In genomic region chr3:713225-713624, GRCh38 we compare ENCODE assay signal across 20 cellular contexts.
DNase-seq lines count a peak whose midpoint lies in the region; ATAC-seq and TF ChIP-seq lines count a peak whose summit lies in the region.
"Had no signal": no experiment of that assay in that cellular context is flagged by ENCODE, and none has a peak within 500 bp of the region (broad histone marks: within the 10 kb centered on the region; RNA-seq: fewer than 3 reads in every experiment).

No MANE protein-coding gene starts in this region.

- H2AFZ ChIP-seq in PC-3 (ENCODE audit: low read length), result no peak overlapping the region

- no peaks in the 10 kb centered on the region for H3K79me2 ChIP-seq in PC-3 (ENCODE audit: low read length)

- in situ Hi-C loops in Caki2 (cut with HindIII; ENCODE audit: low pct_unique_long_range_greater_than_20kb, low sequenced_read_pairs), result no loop called here

- H3K9me3 ChIP-seq in PC-3 (ENCODE audit: low read length) (peaks cover 11% of the 10 kb centered on the region; the same call in 1 of the 2 replicates), adrenal gland (replicated peaks in 1 of 3) (no peaks in the 10 kb centered on the region)
- H3K9me3 ChIP-seq: BLaER1, SJSA1 had no signal

- H3K36me3 ChIP-seq in PC-3 (ENCODE audit: low read depth, low read length) (no peaks in the 10 kb centered on the region), adrenal gland (replicated peaks in 1 of 2) (no peaks in the 10 kb centered on the region)
- H3K36me3 ChIP-seq: BLaER1, SJSA1 had no signal

- no peak overlapping the region for H3K27ac ChIP-seq in PC-3 (ENCODE audit: low read length)
- H3K27ac ChIP-seq in epithelial cell of prostate, result no peak overlapping the region
- H3K27ac ChIP-seq in adrenal gland, result no peak overlapping the region
- H3K27ac ChIP-seq: BLaER1, RWPE1, SJSA1 had no signal

- H3K27me3 ChIP-seq in PC-3 (ENCODE audit: low read length) (no peaks in the 10 kb centered on the region), adrenal gland (no peaks in the 10 kb centered on the region)
- H3K27me3 ChIP-seq: BLaER1, SJSA1 had no signal

- H3K4me2 ChIP-seq in PC-3 (ENCODE audit: low read length), result no peak overlapping the region
- H3K4me2 ChIP-seq: BLaER1 had no signal

- intact Hi-C loops in PC-3 (cut with micrococcal nuclease), result no loop called here
- intact Hi-C loops in sciatic nerve (cut with DNase I), result no loop called here
- intact Hi-C loops in adrenal gland (cut with DNase I), result no loop called here

- H3K9ac ChIP-seq in PC-3 (ENCODE audit: low read length), result no peak overlapping the region
- H3K9ac ChIP-seq: BLaER1 had no signal

- CTCF ChIA-PET in PC-3 (lab: Charles Lee), result no interaction called here

- 48 to 69% (median 56%) methylated on average over 2 of the region's 2 CpGs for WGBS in adrenal gland, 4 donors

- DNase-seq in Caki2 (ENCODE audit: low read depth) (peak; percentile 41), PC-3 (peak; percentile 55), epithelial cell of prostate (ENCODE audit: low read depth, low spot score) (peak; percentile 26), left kidney (ENCODE audit: low read depth, low spot score) (peak; percentile 19), sciatic nerve (ENCODE audit: low spot score) (no peak), adrenal gland (no peak), HCEC 1CT (no peak)
- DNase-seq in stimulated activated naive CD4-positive, alpha-beta T cell (lab: John Stamatoyannopoulos, UW), result no peak
- DNase-seq: CD8-positive, alpha-beta memory T cell; DMS 273 treated with DMSO at 0.1 percent for 48 hours; GF-D8; NCI-H1436 treated with DMSO at 0.1 percent for 48 hours; NCI-H2029 treated with DMSO at 0.1 percent for 48 hours; NCI-H2171 treated with DMSO at 0.1 percent for 48 hours; NCI-H446 treated with DMSO at 0.1 percent for 48 hours; NCI-H748 treated with DMSO at 0.1 percent for 48 hours; OCI-M1 had no signal

- H3K9me2 ChIP-seq in PC-3 (replicated peaks; ENCODE audit: low read length), result no peaks in the 10 kb centered on the region

- no peak for ATAC-seq in PC-3
- no peak for ATAC-seq in sciatic nerve

- no TSS peak for BruUV-seq in PC-3 (replicated peaks; lab: Mats Ljungman, UMichigan)

- no peaks in the 10 kb centered on the region for H4K20me1 ChIP-seq in PC-3 (ENCODE audit: low read length)
- H4K20me1 ChIP-seq: BLaER1 had no signal

- TF ChIP-seq CTCF in PC-3 (conservative IDR thresholded peaks at IDR 0.05; ENCODE audit: low read depth, low read length) (no peak), adrenal gland (IDR thresholded peaks at IDR 0.05) (no peak)

- H3K4me3 ChIP-seq in PC-3 (ENCODE audit: low read length) (no peak overlapping the region), adrenal gland (no peak overlapping the region)
- H3K4me3 ChIP-seq: BLaER1, SJSA1 had no signal

- H3K4me1 ChIP-seq in PC-3 (ENCODE audit: insufficient read depth, low read length) (no peaks in the 10 kb centered on the region), adrenal gland (replicated peaks in 1 of 2) (no peaks in the 10 kb centered on the region)
- H3K4me1 ChIP-seq: BLaER1, SJSA1 had no signal

- POLR2A ChIA-PET in PC-3 (lab: Charles Lee; ENCODE audit: unreplicated experiment), result no interaction called here

- TF ChIP-seq POLR2A in adrenal gland (IDR thresholded peaks at IDR 0.05), result no peak

- no peaks in the 10 kb centered on the region for H3F3A ChIP-seq in PC-3 (ENCODE audit: low read length, unreplicated experiment)

Comparison
In these comparisons a context has a peak if more than half of its experiments do, and no peak if none do; other contexts are left out.
1. DNase-seq: peak in Caki2 (single experiment), PC-3 (single experiment), epithelial cell of prostate (single experiment) and left kidney (single experiment); none in sciatic nerve (single experiment), adrenal gland (0 of 7), stimulated activated naive CD4-positive, alpha-beta T cell (0 of 6) and HCEC 1CT (single experiment).